1 cellular context compared by ENCODE assay signal in the genomic region with DNA sequence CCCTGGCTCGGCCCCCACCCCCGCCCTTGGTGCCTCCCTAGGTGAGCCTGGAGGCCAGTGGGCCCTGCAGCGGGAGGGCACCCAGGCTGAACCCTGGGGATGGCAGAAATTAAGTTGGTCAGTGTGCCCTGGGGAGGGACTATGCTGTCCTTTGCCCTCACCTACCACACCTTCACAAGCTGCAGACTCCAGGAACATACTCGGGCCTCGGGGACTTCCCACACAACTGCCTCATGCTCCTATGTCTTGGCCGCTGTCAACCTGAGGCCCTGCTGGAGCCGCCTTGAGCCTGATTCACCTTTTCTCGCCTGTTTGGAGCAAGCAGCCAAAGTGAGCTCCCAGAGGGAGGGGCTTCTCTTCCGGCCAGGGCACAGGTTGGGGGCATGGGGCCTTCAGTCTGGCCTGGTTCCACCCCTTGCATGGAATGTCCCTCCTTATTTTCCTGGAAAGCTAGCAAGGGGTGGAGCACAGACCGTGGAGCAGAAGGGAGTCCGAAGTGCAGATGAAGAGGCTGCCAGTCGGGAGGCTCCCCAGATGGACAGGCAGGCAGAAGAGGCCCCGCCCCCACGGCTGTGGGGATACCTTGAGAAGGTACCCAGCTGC.
TF ChIP-seq lines count a peak whose summit lies in the region.

No MANE protein-coding gene starts in this region.

TF ChIP-seq in GM12878, 131 proteins besides CTCF, POLR2A, EP300 and RAD21:
- TF ChIP-seq, protein P1, sequence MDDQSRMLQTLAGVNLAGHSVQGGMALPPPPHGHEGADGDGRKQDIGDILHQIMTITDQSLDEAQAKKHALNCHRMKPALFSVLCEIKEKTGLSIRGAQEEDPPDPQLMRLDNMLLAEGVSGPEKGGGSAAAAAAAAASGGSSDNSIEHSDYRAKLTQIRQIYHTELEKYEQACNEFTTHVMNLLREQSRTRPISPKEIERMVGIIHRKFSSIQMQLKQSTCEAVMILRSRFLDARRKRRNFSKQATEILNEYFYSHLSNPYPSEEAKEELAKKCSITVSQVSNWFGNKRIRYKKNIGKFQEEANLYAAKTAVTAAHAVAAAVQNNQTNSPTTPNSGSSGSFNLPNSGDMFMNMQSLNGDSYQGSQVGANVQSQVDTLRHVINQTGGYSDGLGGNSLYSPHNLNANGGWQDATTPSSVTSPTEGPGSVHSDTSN (IDR thresholded peaks at IDR 0.05; ENCODE audit: insufficient replicate concordance, low read depth, low read length), result no peak
- no peak for TF ChIP-seq RB1 (IDR thresholded peaks at IDR 0.05; ENCODE audit: borderline replicate concordance)
- TF ChIP-seq ETV6 (conservative IDR thresholded peaks at IDR 0.05 in 1 of 2, IDR thresholded peaks at IDR 0.05 in 1 of 2; ENCODE audit: borderline replicate concordance in 1 of 2, low read depth in 1 of 2), result no peak
- no peak for TF ChIP-seq MTA2 (IDR thresholded peaks at IDR 0.05; ENCODE audit: low read depth)
- no peak for TF ChIP-seq PML (IDR thresholded peaks at IDR 0.05; ENCODE audit: low read length)
- no peak for TF ChIP-seq YY1 (IDR thresholded peaks at IDR 0.05; ENCODE audit: low read depth, low read length)
- TF ChIP-seq SP1 (IDR thresholded peaks at IDR 0.05; ENCODE audit: low read depth, low read length), result no peak
- TF ChIP-seq, protein P2, sequence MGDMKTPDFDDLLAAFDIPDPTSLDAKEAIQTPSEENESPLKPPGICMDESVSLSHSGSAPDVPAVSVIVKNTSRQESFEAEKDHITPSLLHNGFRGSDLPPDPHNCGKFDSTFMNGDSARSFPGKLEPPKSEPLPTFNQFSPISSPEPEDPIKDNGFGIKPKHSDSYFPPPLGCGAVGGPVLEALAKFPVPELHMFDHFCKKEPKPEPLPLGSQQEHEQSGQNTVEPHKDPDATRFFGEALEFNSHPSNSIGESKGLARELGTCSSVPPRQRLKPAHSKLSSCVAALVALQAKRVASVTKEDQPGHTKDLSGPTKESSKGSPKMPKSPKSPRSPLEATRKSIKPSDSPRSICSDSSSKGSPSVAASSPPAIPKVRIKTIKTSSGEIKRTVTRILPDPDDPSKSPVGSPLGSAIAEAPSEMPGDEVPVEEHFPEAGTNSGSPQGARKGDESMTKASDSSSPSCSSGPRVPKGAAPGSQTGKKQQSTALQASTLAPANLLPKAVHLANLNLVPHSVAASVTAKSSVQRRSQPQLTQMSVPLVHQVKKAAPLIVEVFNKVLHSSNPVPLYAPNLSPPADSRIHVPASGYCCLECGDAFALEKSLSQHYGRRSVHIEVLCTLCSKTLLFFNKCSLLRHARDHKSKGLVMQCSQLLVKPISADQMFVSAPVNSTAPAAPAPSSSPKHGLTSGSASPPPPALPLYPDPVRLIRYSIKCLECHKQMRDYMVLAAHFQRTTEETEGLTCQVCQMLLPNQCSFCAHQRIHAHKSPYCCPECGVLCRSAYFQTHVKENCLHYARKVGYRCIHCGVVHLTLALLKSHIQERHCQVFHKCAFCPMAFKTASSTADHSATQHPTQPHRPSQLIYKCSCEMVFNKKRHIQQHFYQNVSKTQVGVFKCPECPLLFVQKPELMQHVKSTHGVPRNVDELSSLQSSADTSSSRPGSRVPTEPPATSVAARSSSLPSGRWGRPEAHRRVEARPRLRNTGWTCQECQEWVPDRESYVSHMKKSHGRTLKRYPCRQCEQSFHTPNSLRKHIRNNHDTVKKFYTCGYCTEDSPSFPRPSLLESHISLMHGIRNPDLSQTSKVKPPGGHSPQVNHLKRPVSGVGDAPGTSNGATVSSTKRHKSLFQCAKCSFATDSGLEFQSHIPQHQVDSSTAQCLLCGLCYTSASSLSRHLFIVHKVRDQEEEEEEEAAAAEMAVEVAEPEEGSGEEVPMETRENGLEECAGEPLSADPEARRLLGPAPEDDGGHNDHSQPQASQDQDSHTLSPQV (IDR thresholded peaks at IDR 0.05), result no peak
- no peak for TF ChIP-seq STAT3 (IDR thresholded peaks at IDR 0.05; ENCODE audit: low read depth, low read length)
- TF ChIP-seq, protein P3, sequence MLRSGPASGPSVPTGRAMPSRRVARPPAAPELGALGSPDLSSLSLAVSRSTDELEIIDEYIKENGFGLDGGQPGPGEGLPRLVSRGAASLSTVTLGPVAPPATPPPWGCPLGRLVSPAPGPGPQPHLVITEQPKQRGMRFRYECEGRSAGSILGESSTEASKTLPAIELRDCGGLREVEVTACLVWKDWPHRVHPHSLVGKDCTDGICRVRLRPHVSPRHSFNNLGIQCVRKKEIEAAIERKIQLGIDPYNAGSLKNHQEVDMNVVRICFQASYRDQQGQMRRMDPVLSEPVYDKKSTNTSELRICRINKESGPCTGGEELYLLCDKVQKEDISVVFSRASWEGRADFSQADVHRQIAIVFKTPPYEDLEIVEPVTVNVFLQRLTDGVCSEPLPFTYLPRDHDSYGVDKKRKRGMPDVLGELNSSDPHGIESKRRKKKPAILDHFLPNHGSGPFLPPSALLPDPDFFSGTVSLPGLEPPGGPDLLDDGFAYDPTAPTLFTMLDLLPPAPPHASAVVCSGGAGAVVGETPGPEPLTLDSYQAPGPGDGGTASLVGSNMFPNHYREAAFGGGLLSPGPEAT (IDR thresholded peaks at IDR 0.05; ENCODE audit: low read depth), result no peak
- no peak for TF ChIP-seq STAT1 (conservative IDR thresholded peaks at IDR 0.05)
- no peak for TF ChIP-seq SUZ12 (IDR thresholded peaks at IDR 0.05; ENCODE audit: unreplicated experiment)
- TF ChIP-seq EZH2 (IDR thresholded peaks at IDR 0.05; ENCODE audit: borderline replicate concordance, control insufficient read depth, low read depth, low read length), result no peak
